1 cellular context compared by ENCODE assay signal in the genomic region with DNA sequence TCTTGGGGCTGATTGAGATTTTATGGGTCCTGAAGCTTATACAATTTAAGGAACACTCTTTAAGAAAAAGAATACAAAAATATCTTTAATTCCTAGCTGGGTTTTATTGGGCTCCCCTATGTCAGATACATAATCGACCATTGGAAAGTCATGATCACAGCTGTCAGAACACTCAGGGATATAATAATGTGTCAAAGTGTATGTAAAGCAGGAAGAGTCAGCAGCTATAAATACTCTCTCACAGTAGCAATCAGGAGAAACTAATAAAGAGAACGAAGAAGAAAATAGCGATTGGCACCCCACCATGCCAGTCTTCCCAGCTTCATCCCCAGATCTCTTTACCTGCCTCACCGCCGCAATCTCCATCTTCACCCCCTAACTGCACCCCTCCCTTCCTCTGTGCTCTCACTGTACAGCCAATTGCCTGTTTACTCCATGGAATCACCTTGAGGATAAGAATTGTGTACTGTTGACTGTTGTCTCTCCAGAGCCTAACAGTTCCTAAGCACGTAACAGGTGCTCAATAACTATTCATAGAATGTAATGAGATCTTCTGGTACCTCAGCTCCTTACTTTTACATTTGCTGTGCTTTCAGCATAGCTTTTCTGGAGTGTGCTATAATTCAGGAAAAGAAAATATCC.
TF ChIP-seq lines count a peak whose summit lies in the region.

No MANE protein-coding gene starts in this region.

TF ChIP-seq in IMR-90, 13 proteins besides CTCF, POLR2A, EP300 and RAD21:
- no peak for TF ChIP-seq USF2 (IDR thresholded peaks at IDR 0.05; ENCODE audit: low read depth, low read length)
- no peak for TF ChIP-seq NFE2L2 (IDR thresholded peaks at IDR 0.05; ENCODE audit: low read depth, low read length)
- TF ChIP-seq RCOR1 (IDR thresholded peaks at IDR 0.05; ENCODE audit: insufficient replicate concordance, low read length): no peak
- TF ChIP-seq CEBPB (IDR thresholded peaks at IDR 0.05; ENCODE audit: low read depth, low read length): no peak
- TF ChIP-seq FOS (IDR thresholded peaks at IDR 0.05; ENCODE audit: low read depth, low read length): no peak
- TF ChIP-seq MAZ (IDR thresholded peaks at IDR 0.05; ENCODE audit: borderline replicate concordance, low read depth, low read length): no peak
TF ChIP-seq in IMR-90: peak in this region for 0.
